ENCODE assay signal across 9 cellular contexts in the genomic region with DNA sequence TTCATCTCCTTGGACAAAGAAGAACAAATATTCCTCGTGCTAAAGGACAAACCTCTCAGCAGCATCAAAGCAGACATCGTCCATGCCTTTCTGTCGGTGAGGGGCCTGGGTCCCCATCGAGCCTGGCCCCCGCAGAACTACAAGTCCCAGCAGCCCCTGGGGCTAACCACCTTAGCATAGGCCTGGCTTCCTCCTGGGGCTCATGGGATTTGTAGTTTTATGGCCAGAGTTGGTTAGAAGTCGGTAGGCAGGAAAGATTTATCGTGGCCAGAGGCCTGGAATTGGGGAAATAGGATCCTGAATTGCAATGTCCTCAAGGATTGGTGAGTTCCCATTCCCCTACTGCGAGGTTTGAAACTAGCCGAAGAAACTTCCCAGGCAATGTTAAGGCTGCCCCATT. TPM values are rescaled to one million over a fixed set of nuclear protein-coding genes. Genes with fewer than 3 reads are reported as not detected.
DNase-seq lines count a peak whose midpoint lies in the region; ATAC-seq, FAIRE-seq and TF ChIP-seq lines count a peak whose summit lies in the region.
"Had no signal": no experiment of that assay in that cellular context is flagged by ENCODE, and none has a peak within 500 bp of the region (broad histone marks: within the 10 kb centered on the region; RNA-seq: fewer than 3 reads in every experiment).

No MANE protein-coding gene starts in this region.

- CTCF ChIA-PET in endothelial cell of umbilical vein (lab: Charles Lee): interaction anchor here (0.6 to 1.4 kb wide), 3 partner anchors 78 to 164 kb away, joined by 3 to 7 read pairs (median 3); a partner anchor contains a TSS

- TF ChIP-seq CTCF in GM12865 (IDR thresholded peaks at IDR 0.05; ENCODE audit: insufficient read depth, low read depth, low read length, missing control alignments) (no peak), endothelial cell of umbilical vein (IDR thresholded peaks at IDR 0.05; ENCODE audit: extremely low read depth in 1 of 2, insufficient read depth in 1 of 2, low read depth in 1 of 2, low read length in 2 of 2) (no peak)

- ATAC-seq in HG03039 (IDR thresholded peaks at IDR 0.05; ENCODE audit: unreplicated experiment) (no peak), HG02840 (IDR thresholded peaks at IDR 0.05; ENCODE audit: low FRiP score, unreplicated experiment) (no peak), GM18520 (IDR thresholded peaks at IDR 0.05; ENCODE audit: unreplicated experiment) (no peak)

- H3K9me1 ChIP-seq in endothelial cell of umbilical vein (replicated peaks; ENCODE audit: control insufficient read depth, extremely low read depth, insufficient read depth, low read length): no peaks in the 10 kb centered on the region

- H3K4me1 ChIP-seq in endothelial cell of umbilical vein (ENCODE audit: control insufficient read depth, extremely low read depth, insufficient read depth, low read length): no peaks in the 10 kb centered on the region

- peaks cover 0 to 3% of the 10 kb centered on the region in 2 experiments for H3K27me3 ChIP-seq in endothelial cell of umbilical vein (ENCODE audit: control insufficient read depth in 2 of 2, insufficient read depth in 2 of 2, low read length in 2 of 2)

- no peak overlapping the region for H2AFZ ChIP-seq in endothelial cell of umbilical vein (ENCODE audit: low read depth, low read length)

- H3K4me3 ChIP-seq in GM12865 (ENCODE audit: low read depth, low read length) (no peak overlapping the region), endothelial cell of umbilical vein (replicated peaks in 1 of 3; ENCODE audit: insufficient read depth in 1 of 3, low read depth in 1 of 3, low read length in 3 of 3) (no peak overlapping the region)

- no peaks in the 10 kb centered on the region for H3K79me2 ChIP-seq in endothelial cell of umbilical vein (ENCODE audit: control insufficient read depth, insufficient read depth, low read length)

- no TSS peak for BruUV-seq in endothelial cell of umbilical vein (replicated peaks; lab: Mats Ljungman, UMichigan)

- intact Hi-C loops in endothelial cell of umbilical vein (cut with micrococcal nuclease): loop anchor here (1.0 kb wide), 1 partner anchor 34 kb away; a partner anchor contains a TSS

- dilution Hi-C loops in endothelial cell of umbilical vein (cut with MboI; ENCODE audit: extremely low pct_ligation_motif_present, low sequenced_read_pairs): no loop called here

- peak; percentile 83 for FAIRE-seq in endothelial cell of umbilical vein (lab: Jason Lieb, UNC)

- no peaks in the 10 kb centered on the region for H4K20me1 ChIP-seq in endothelial cell of umbilical vein (replicated peaks; ENCODE audit: control insufficient read depth, extremely low read depth, insufficient read depth, low read length)

- H3K27ac ChIP-seq in endothelial cell of umbilical vein (ENCODE audit: insufficient read depth, low read depth, low read length): no peak overlapping the region

- H3K36me3 ChIP-seq in endothelial cell of umbilical vein (ENCODE audit: control insufficient read depth in 2 of 2, extremely low read depth in 1 of 2, insufficient read depth in 2 of 2, low read length in 2 of 2): no peaks in the 10 kb centered on the region

- H3K9ac ChIP-seq in endothelial cell of umbilical vein (replicated peaks; ENCODE audit: extremely low read depth, insufficient read depth, low read length): no peak overlapping the region

- no peak overlapping the region for H3K4me2 ChIP-seq in endothelial cell of umbilical vein (ENCODE audit: insufficient read depth, low read length)

- TF ChIP-seq POLR2A in endothelial cell of umbilical vein (IDR thresholded peaks at IDR 0.05; ENCODE audit: low read depth, low read length): no peak

- H3K9me3 ChIP-seq in endothelial cell of umbilical vein (replicated peaks; ENCODE audit: control insufficient read depth, insufficient read depth, low read length): no peaks in the 10 kb centered on the region

- DNase-seq in GM12865 (ENCODE audit: low read depth) (peak; percentile 46), NCI-H1105 (lab: John Stamatoyannopoulos, UW) (peak; percentile 2), endothelial cell of umbilical vein (ENCODE audit: low read depth, low spot score) (peak; percentile 23)
- peak; percentile 14 to 36 for DNase-seq in activated CD4-positive, alpha-beta T cell treated with anti-CD3 and anti-CD28 coated beads, Interleukin-2, amount 50 U/mL, for 24 hours (ENCODE audit: low read depth in 1 of 2, low spot score in 1 of 2)
- peak; percentile 55 for DNase-seq in stimulated activated CD4-positive, alpha-beta T cell treated with anti-CD3 and anti-CD28 coated beads, Interleukin-4, amount 100 ng/mL, for 1 hour

- POLR2A ChIA-PET in endothelial cell of umbilical vein (lab: Charles Lee): no interaction called here

TF ChIP-seq in endothelial cell of umbilical vein, 7 proteins besides CTCF, POLR2A, EP300 and RAD21:
- TF ChIP-seq EZH2 (IDR thresholded peaks at IDR 0.05; ENCODE audit: borderline replicate concordance, low read depth, low read length, severe bottlenecking): no peak
- TF ChIP-seq, protein P1, sequence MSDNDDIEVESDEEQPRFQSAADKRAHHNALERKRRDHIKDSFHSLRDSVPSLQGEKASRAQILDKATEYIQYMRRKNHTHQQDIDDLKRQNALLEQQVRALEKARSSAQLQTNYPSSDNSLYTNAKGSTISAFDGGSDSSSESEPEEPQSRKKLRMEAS (IDR thresholded peaks at IDR 0.05; ENCODE audit: insufficient read depth, insufficient read length): no peak
- no peak for TF ChIP-seq FOS (IDR thresholded peaks at IDR 0.05; ENCODE audit: borderline replicate concordance, insufficient read depth, low read length)
- no peak for TF ChIP-seq MYC (IDR thresholded peaks at IDR 0.05; ENCODE audit: low read depth, low read length)
- TF ChIP-seq JUN (IDR thresholded peaks at IDR 0.05; ENCODE audit: borderline replicate concordance, insufficient read depth, insufficient read length, low read depth): no peak
- no peak for TF ChIP-seq POLR2AphosphoS5 (IDR thresholded peaks at IDR 0.05; ENCODE audit: insufficient read depth, low read depth, low read length)
- no peak for TF ChIP-seq GATA2 (IDR thresholded peaks at IDR 0.05; ENCODE audit: insufficient read depth, insufficient read length, low read depth, low read length)

RNA-seq across cellular contexts. Expression of a gene that starts 19.6 kb away (rescaled TPM):
- not detected in 2 replicates for total RNA-seq in endothelial cell of umbilical vein
- polyA plus RNA-seq in endothelial cell of umbilical vein: not detected in 2 replicates
- not detected in 2 replicates for polyA plus RNA-seq in endothelial cell of umbilical vein (2011; cell fraction: cytosol; rRNA removed)
- polyA plus RNA-seq in endothelial cell of umbilical vein (2011; cell fraction: nucleus; rRNA removed): not detected in 2 replicates
- not detected in 2 replicates for polyA plus RNA-seq in endothelial cell of umbilical vein (2012)
- not detected in 2 replicates for polyA minus RNA-seq in endothelial cell of umbilical vein
- polyA minus RNA-seq in endothelial cell of umbilical vein (2011; cell fraction: cytosol; rRNA and poly(A)+ RNA removed): not detected
- polyA minus RNA-seq in endothelial cell of umbilical vein (2011; cell fraction: nucleus; rRNA and poly(A)+ RNA removed): not detected in 2 replicates
- total RNA-seq: fibroblast of lung had no signal
- polyA plus RNA-seq: fibroblast of lung had no signal

RNA-seq across cellular contexts. Expression of a gene that starts 21.7 kb away (rescaled TPM):
- total RNA-seq in endothelial cell of umbilical vein: 0.44 and 0.46 TPM in 2 replicates
- 0.33 and 0.68 TPM in 2 replicates for polyA plus RNA-seq in endothelial cell of umbilical vein
- 0.15 and 0.17 TPM in 2 replicates for polyA plus RNA-seq in endothelial cell of umbilical vein (2011; cell fraction: cytosol; rRNA removed)
- polyA plus RNA-seq in endothelial cell of umbilical vein (2011; cell fraction: nucleus; rRNA removed): 1.0 and 1.4 TPM in 2 replicates
- 0.94 and 1.2 TPM in 2 replicates for polyA plus RNA-seq in endothelial cell of umbilical vein (2012)
- 1.2 TPM in 1 of 2 replicates, not detected in the other for polyA minus RNA-seq in endothelial cell of umbilical vein
- polyA minus RNA-seq in endothelial cell of umbilical vein (2011; cell fraction: cytosol; rRNA and poly(A)+ RNA removed): 0.82 TPM
- polyA minus RNA-seq in endothelial cell of umbilical vein (2011; cell fraction: nucleus; rRNA and poly(A)+ RNA removed): not detected in 2 replicates

RNA-seq across cellular contexts. Expression of a gene that starts 25.6 kb away (rescaled TPM):
- total RNA-seq in endothelial cell of umbilical vein: 30.4 and 38.5 TPM in 2 replicates
- polyA plus RNA-seq in endothelial cell of umbilical vein: 47.5 and 60.3 TPM in 2 replicates
- 31.7 and 39.6 TPM in 2 replicates for polyA plus RNA-seq in endothelial cell of umbilical vein (2011; cell fraction: cytosol; rRNA removed)
- polyA plus RNA-seq in endothelial cell of umbilical vein (2011; cell fraction: nucleus; rRNA removed): 19.7 and 21.0 TPM in 2 replicates
- 25.6 and 29.3 TPM in 2 replicates for polyA plus RNA-seq in endothelial cell of umbilical vein (2012)
- polyA minus RNA-seq in endothelial cell of umbilical vein: 12.3 and 15.4 TPM in 2 replicates
- polyA minus RNA-seq in endothelial cell of umbilical vein (2011; cell fraction: cytosol; rRNA and poly(A)+ RNA removed): 54.4 TPM
- polyA minus RNA-seq in endothelial cell of umbilical vein (2011; cell fraction: nucleus; rRNA and poly(A)+ RNA removed): 5.7 and 7.6 TPM in 2 replicates

RNA-seq across cellular contexts. Expression of a gene that starts 34.2 kb away (rescaled TPM):
- 11.4 and 13.5 TPM in 2 replicates for total RNA-seq in endothelial cell of umbilical vein
- polyA plus RNA-seq in endothelial cell of umbilical vein: 7.2 and 11.6 TPM in 2 replicates
- 4.5 and 6.5 TPM in 2 replicates for polyA plus RNA-seq in endothelial cell of umbilical vein (2011; cell fraction: cytosol; rRNA removed)
- polyA plus RNA-seq in endothelial cell of umbilical vein (2011; cell fraction: nucleus; rRNA removed): 23.8 and 29.7 TPM in 2 replicates
- 4.2 and 6.4 TPM in 2 replicates for polyA plus RNA-seq in endothelial cell of umbilical vein (2012)
- polyA minus RNA-seq in endothelial cell of umbilical vein: 3.6 and 4.9 TPM in 2 replicates
- 13.1 TPM for polyA minus RNA-seq in endothelial cell of umbilical vein (2011; cell fraction: cytosol; rRNA and poly(A)+ RNA removed)
- polyA minus RNA-seq in endothelial cell of umbilical vein (2011; cell fraction: nucleus; rRNA and poly(A)+ RNA removed): 6.3 and 12.9 TPM in 2 replicates

RNA-seq across cellular contexts. Expression of a gene that starts 46.7 kb away (rescaled TPM):
- 68.3 and 71.8 TPM in 2 replicates for total RNA-seq in endothelial cell of umbilical vein
- 35.7 and 36.0 TPM in 2 replicates for polyA plus RNA-seq in endothelial cell of umbilical vein
- polyA plus RNA-seq in endothelial cell of umbilical vein (2011; cell fraction: cytosol; rRNA removed): 39.7 and 44.5 TPM in 2 replicates
- 90.6 and 94.5 TPM in 2 replicates for polyA plus RNA-seq in endothelial cell of umbilical vein (2011; cell fraction: nucleus; rRNA removed)
- 44.4 and 44.9 TPM in 2 replicates for polyA plus RNA-seq in endothelial cell of umbilical vein (2012)
- polyA minus RNA-seq in endothelial cell of umbilical vein: 45.2 and 59.6 TPM in 2 replicates
- polyA minus RNA-seq in endothelial cell of umbilical vein (2011; cell fraction: cytosol; rRNA and poly(A)+ RNA removed): 69.8 TPM
- 35.9 and 45.7 TPM in 2 replicates for polyA minus RNA-seq in endothelial cell of umbilical vein (2011; cell fraction: nucleus; rRNA and poly(A)+ RNA removed)

Comparison
In these comparisons a context has a peak if more than half of its experiments do, and no peak if none do; other contexts are left out.
1. DNase-seq: peak in every context shown above with its lines; median percentile 55 in stimulated activated CD4-positive, alpha-beta T cell treated with anti-CD3 and anti-CD28 coated beads, Interleukin-4, amount 100 ng/mL, for 1 hour; 46 in GM12865; 25 in activated CD4-positive, alpha-beta T cell treated with anti-CD3 and anti-CD28 coated beads, Interleukin-2, amount 50 U/mL, for 24 hours; 23 in endothelial cell of umbilical vein; 2 in NCI-H1105.